ENCODE assay signal across 16 cellular contexts in the genomic region with DNA sequence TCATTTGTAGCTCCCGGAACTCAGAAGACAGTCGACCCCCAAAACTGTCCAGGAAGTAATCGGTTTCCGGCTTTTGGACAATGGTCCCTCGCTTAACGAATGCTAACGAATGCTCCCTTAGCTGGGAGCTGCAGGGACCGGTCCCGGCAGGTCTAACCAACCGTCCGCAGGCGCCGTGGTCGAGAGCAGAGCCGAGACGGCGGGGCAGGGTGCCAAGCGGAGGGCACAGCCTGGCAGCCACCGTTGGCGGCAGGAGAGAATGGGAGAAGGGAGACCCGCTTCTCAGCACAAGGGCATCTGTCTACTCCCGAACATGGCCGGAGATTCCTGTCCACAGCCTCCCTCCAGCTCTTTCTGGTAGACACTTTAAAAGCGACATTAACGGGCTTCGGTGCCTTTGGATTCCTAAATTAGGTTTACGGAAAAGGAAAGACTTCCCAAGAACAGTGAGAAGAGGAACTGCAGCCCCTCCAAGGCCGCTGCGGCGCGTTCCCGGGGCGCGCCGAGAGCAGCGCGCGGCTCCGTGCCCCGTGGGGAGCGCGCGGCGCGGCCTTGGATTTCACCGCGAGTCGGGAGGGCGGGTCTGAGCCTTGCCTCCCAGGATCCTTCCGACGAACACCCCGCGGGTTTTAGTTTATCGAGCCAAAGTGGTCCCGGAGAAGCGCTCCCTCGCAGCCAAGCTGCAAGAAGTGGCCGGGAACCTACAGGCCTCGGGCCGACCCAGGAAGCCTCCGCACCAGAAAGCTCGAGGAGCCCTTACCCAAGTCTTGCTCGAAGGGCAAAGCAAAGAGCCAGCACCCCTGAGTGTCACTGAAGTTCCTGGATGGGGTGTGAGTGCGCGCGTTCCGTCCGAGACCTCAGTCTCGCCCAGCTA. TPM values are rescaled to one million over a fixed set of nuclear protein-coding genes. Genes with fewer than 3 reads are reported as not detected.
A peak's percentile ranks its signal among the peaks of the same experiment; 100 is the strongest.
DNase-seq lines count a peak whose midpoint lies in the region; ATAC-seq, FAIRE-seq and TF ChIP-seq lines count a peak whose summit lies in the region.
"Had no signal": no experiment of that assay in that cellular context is flagged by ENCODE, and none has a peak within 500 bp of the region (broad histone marks: within the 10 kb centered on the region; RNA-seq: fewer than 3 reads in every experiment).

No MANE protein-coding gene starts in this region.

- H4K8ac ChIP-seq in H1 (ENCODE audit: extremely low read depth, insufficient read depth, low read length) (no peak overlapping the region), mesenchymal stem cell (ENCODE audit: low read length) (no peak overlapping the region)

- H3K27ac ChIP-seq in H1 (ENCODE audit: low read depth, low read length) (no peak overlapping the region), mesenchymal stem cell (ENCODE audit: low read length, poor library complexity, severe bottlenecking) (no peak overlapping the region)
- H3K27ac ChIP-seq: VCaP had no signal

- no peak for TF ChIP-seq RAD21 in H1 (IDR thresholded peaks at IDR 0.05 in 1 of 2, conservative IDR thresholded peaks at IDR 0.05 in 1 of 2; ENCODE audit: low read depth in 2 of 2, low read length in 2 of 2)

- H3K4me2 ChIP-seq in H1 (ENCODE audit: insufficient read depth in 1 of 2, low read depth in 2 of 2, low read length in 2 of 2) (peak overlapping the region; percentile 72 to 88), mesenchymal stem cell (ENCODE audit: low read length, poor library complexity, severe bottlenecking) (peak overlapping the region; percentile 46)

- peaks cover 95% of the 10 kb centered on the region for H3K27me3 Mint-ChIP-seq in type B pancreatic cell

- peak overlapping the region; percentile 4; the same call in 1 of the 2 replicates for H2BK12ac ChIP-seq in H1 (ENCODE audit: low read depth, low read length)
- H2BK12ac ChIP-seq in mesenchymal stem cell (ENCODE audit: low read length in 2 of 2): no peak overlapping the region

- H2BK120ac ChIP-seq in H1 (replicated peaks; ENCODE audit: low read depth, low read length) (no peak overlapping the region), mesenchymal stem cell (ENCODE audit: low read depth, low read length) (no peak overlapping the region)

- peak overlapping the region; percentile 13; the same call in 1 of the 2 replicates for H2BK20ac ChIP-seq in H1 (ENCODE audit: low read length)

- peaks cover 13 to 26% of the 10 kb centered on the region in 2 experiments for H4K20me1 ChIP-seq in H1 (replicated peaks in 1 of 2; ENCODE audit: control insufficient read depth in 1 of 2, insufficient read depth in 2 of 2, low read length in 2 of 2)

- TF ChIP-seq EP300 in H1 (IDR thresholded peaks at IDR 0.05; ENCODE audit: borderline replicate concordance in 1 of 2, low read depth in 2 of 2, low read length in 2 of 2): no peak

- no peak overlapping the region for H3K4ac ChIP-seq in H1 (replicated peaks; ENCODE audit: insufficient read length, low read depth, low read length)
- H3K4ac ChIP-seq in mesenchymal stem cell (ENCODE audit: low read depth in 1 of 2, low read length in 2 of 2): no peak overlapping the region

- H3K4me1 ChIP-seq in H1 (replicated peaks in 1 of 4; ENCODE audit: control insufficient read depth in 3 of 4, insufficient read depth in 4 of 4, low read length in 3 of 4) (peaks cover 12 to 47% (median 19%) of the 10 kb centered on the region in 4 experiments; a peak in 6 of 7 replicates), mesenchymal stem cell (ENCODE audit: control insufficient read depth, insufficient read depth, low read depth, low read length) (peaks cover 37% of the 10 kb centered on the region)

- no peak overlapping the region for H4K5ac ChIP-seq in H1 (ENCODE audit: insufficient read length, low read depth, low read length)

- H3K18ac ChIP-seq in H1 (ENCODE audit: extremely low read depth, low read length) (peak overlapping the region; percentile 13), mesenchymal stem cell (ENCODE audit: low read depth in 1 of 2, low read length in 2 of 2) (no peak overlapping the region)

- peaks cover 28% of the 10 kb centered on the region for H3K23me2 ChIP-seq in H1 (ENCODE audit: low read depth, low read length)

- FAIRE-seq in H1 (lab: Jason Lieb, UNC): no peak
- FAIRE-seq in GM12891 (lab: Jason Lieb, UNC): no peak

- H3K36me3 ChIP-seq in H1 (ENCODE audit: control insufficient read depth in 2 of 4, insufficient read depth in 4 of 4, low read length in 3 of 4) (no peaks in the 10 kb centered on the region), mesenchymal stem cell (ENCODE audit: control insufficient read depth in 1 of 2, insufficient read depth in 2 of 2, low read depth in 1 of 2, low read length in 2 of 2) (no peaks in the 10 kb centered on the region)

- H3K27me3 ChIP-seq in H1 (replicated peaks in 1 of 4; ENCODE audit: control insufficient read depth in 3 of 4, extremely low read depth in 1 of 4, insufficient read depth in 3 of 4, low read length in 3 of 4) (peaks cover 72 to 100% (median 97%) of the 10 kb centered on the region in 4 experiments), mesenchymal stem cell (ENCODE audit: control insufficient read depth in 1 of 2, insufficient read depth in 1 of 2, low read length in 2 of 2) (peaks cover 99 to 100% of the 10 kb centered on the region in 2 experiments)

- H3K27ac Mint-ChIP-seq in type B pancreatic cell: peak overlapping the region; percentile 58

- H3K23ac ChIP-seq in H1 (ENCODE audit: insufficient read length): no peak overlapping the region
- no peak overlapping the region for H3K23ac ChIP-seq in mesenchymal stem cell (ENCODE audit: low read length in 2 of 2)

- peaks cover 10% of the 10 kb centered on the region for H3K4me1 Mint-ChIP-seq in type B pancreatic cell (ENCODE audit: unreplicated experiment)

- DNase-seq in Right ventricle myocardium inferior (ENCODE audit: missing footprints) (peak; percentile 68), cardiac septum (ENCODE audit: low spot score) (no peak), H1 (ENCODE audit: low read depth in 1 of 2, low spot score in 2 of 2) (peak in 1 of 2 experiments; percentile 69), mesenchymal stem cell (no peak), type B pancreatic cell (ENCODE audit: extremely low spot score, unreplicated experiment) (no peak), GM12891 (ENCODE audit: insufficient read length, low spot score) (no peak), dedifferentiated amniotic fluid mesenchymal stem cell (ENCODE audit: extremely low spot score) (no peak)
- DNase-seq: caudate nucleus; GDM1; islet precursor cell; SIG-M5; stimulated activated naive CD4-positive, alpha-beta T cell treated with Interleukin-2 at 50 U/mL for 16 hours had no signal

- no peak overlapping the region for H2AK5ac ChIP-seq in H1 (ENCODE audit: low read depth, low read length)
- H2AK5ac ChIP-seq in mesenchymal stem cell (ENCODE audit: low read length, severe bottlenecking): no peak overlapping the region

- no peak for TF ChIP-seq CTCF in H1 (IDR thresholded peaks at IDR 0.05; ENCODE audit: control extremely low read depth in 1 of 3, insufficient read depth in 1 of 3, low read depth in 1 of 3, low read length in 3 of 3)
- no peak for TF ChIP-seq CTCF in type B pancreatic cell (conservative IDR thresholded peaks at IDR 0.05)

- WGBS in H1 (ENCODE audit: extremely low coverage in 1 of 2, insufficient coverage in 1 of 2, insufficient read length in 1 of 2, insufficient replicate concordance in 2 of 2, low coverage in 1 of 2, low lambda C conversion rate in 2 of 2, missing lambda C conversion rate in 1 of 2), 2 experiments: 2% methylated on average over 49 of the region's 69 CpGs; no CpG with 5 or more reads in 1 of the 2 experiments
- WGBS in mesenchymal stem cell: 7% methylated on average over 69 of the region's 69 CpGs

- no peak overlapping the region for H3K56ac ChIP-seq in H1 (replicated peaks; ENCODE audit: insufficient read length, low read depth, low read length)

- peak; percentile 30 for ATAC-seq in Right ventricle myocardium inferior
- ATAC-seq in GM18868 (IDR thresholded peaks at IDR 0.05; ENCODE audit: unreplicated experiment): no peak
- ATAC-seq: esophagus mucosa had no signal

- POLR2A ChIA-PET in H1 (lab: Charles Lee; ENCODE audit: partially characterized antibody): no interaction called here

- H2BK15ac ChIP-seq in H1 (ENCODE audit: low read length): no peak overlapping the region; the same call in 1 of the 2 replicates
- no peak overlapping the region for H2BK15ac ChIP-seq in mesenchymal stem cell (ENCODE audit: low read depth, poor library complexity, severe bottlenecking)

- H3K4me3 Mint-ChIP-seq in type B pancreatic cell: peak overlapping the region; percentile 72

- TF ChIP-seq POLR2A in H1 (IDR thresholded peaks at IDR 0.05; ENCODE audit: control extremely low read depth in 1 of 2, low read depth in 2 of 2, low read length in 2 of 2) (no peak), GM12891 (IDR thresholded peaks at IDR 0.05; ENCODE audit: low read depth, low read length) (no peak)

- no peaks in the 10 kb centered on the region for H3K9me3 ChIP-seq in H1 (ENCODE audit: insufficient read depth in 2 of 2, low read depth in 1 of 2, low read length in 1 of 2)
- H3K9me3 ChIP-seq in mesenchymal stem cell (ENCODE audit: control insufficient read depth, low read length): peaks cover 14% of the 10 kb centered on the region

- H3K9ac ChIP-seq in H1 (replicated peaks in 1 of 4; ENCODE audit: extremely low read depth in 1 of 4, low read depth in 3 of 4, low read length in 3 of 4) (no peak overlapping the region; a peak in 1 of 7 replicates), mesenchymal stem cell (ENCODE audit: low read length) (no peak overlapping the region)

- intact Hi-C loops in Right ventricle myocardium inferior (cut with DNase I): loop anchor here (5.0 kb wide), 1 partner anchor 55 kb away; no protein-coding TSS in a partner anchor
- intact Hi-C loops in cardiac septum (cut with DNase I): loop anchor here (5.0 kb wide), 1 partner anchor 165 kb away; no protein-coding TSS in a partner anchor

- H3K9me3 Mint-ChIP-seq in type B pancreatic cell: no peaks in the 10 kb centered on the region

- no peaks in the 10 kb centered on the region for H3K36me3 Mint-ChIP-seq in type B pancreatic cell

- H3K4me3 ChIP-seq in H1 (ENCODE audit: extremely low read depth in 1 of 4, insufficient read depth in 2 of 4, low read depth in 3 of 4, low read length in 4 of 4) (peak overlapping the region; percentile 28 to 61 (median 33); a peak in 7 of 8 replicates), mesenchymal stem cell (ENCODE audit: insufficient read depth in 1 of 2, low read depth in 1 of 2, low read length in 2 of 2) (no peak overlapping the region)

- CTCF ChIA-PET in H1 (lab: Charles Lee; ENCODE audit: partially characterized antibody): interaction anchor here (1.1 kb wide), 1 partner anchor 367 kb away, joined by 4 read pairs; no protein-coding TSS in a partner anchor

- H3K14ac ChIP-seq in H1 (ENCODE audit: insufficient read length) (no peak overlapping the region), mesenchymal stem cell (ENCODE audit: low read length in 2 of 2) (no peak overlapping the region)

- no peak overlapping the region for H4K91ac ChIP-seq in H1 (replicated peaks; ENCODE audit: insufficient read length, low read length)
- no peak overlapping the region for H4K91ac ChIP-seq in mesenchymal stem cell (ENCODE audit: low read length)

- no peaks in the 10 kb centered on the region for H3K79me2 ChIP-seq in H1 (ENCODE audit: control insufficient read depth in 1 of 2, insufficient read depth in 2 of 2, low read length in 2 of 2)

- H2AFZ ChIP-seq in H1 (ENCODE audit: low read length) (peak overlapping the region; percentile 56; the same call in 1 of the 2 replicates), mesenchymal stem cell (ENCODE audit: low read depth, low read length) (peak overlapping the region; percentile 44)

- H3K79me1 ChIP-seq in H1 (ENCODE audit: low read depth, low read length) (no peaks in the 10 kb centered on the region), mesenchymal stem cell (replicated peaks; ENCODE audit: low read length, poor library complexity, severe bottlenecking) (no peaks in the 10 kb centered on the region)

- H2BK5ac ChIP-seq in H1 (ENCODE audit: low read depth, low read length): no peak overlapping the region
- no peak overlapping the region for H2BK5ac ChIP-seq in mesenchymal stem cell (ENCODE audit: low read depth, low read length, poor library complexity, severe bottlenecking)

RNA-seq across cellular contexts. Expression of a gene that starts 3.6 kb away (rescaled TPM):
- 138 TPM for total RNA-seq in Right ventricle myocardium inferior
- total RNA-seq in cardiac septum: 58.0 TPM
- 0.26 and 0.29 TPM in 2 replicates for total RNA-seq in H1 (2021; fragmentation: NEBNext Ultra II Directional; extraction: Animal tissue kit (Norgen Biotek cat#: 25700))
- polyA plus RNA-seq in H1 (2011; rRNA removed): 0.08 TPM in 2 replicates
- polyA plus RNA-seq in H1 (2011; cell fraction: cytosol; rRNA removed): 0.09 TPM
- 0.07 TPM for polyA plus RNA-seq in H1 (2011; cell fraction: nucleus; rRNA removed)
- 0.09 TPM in 3 of 4 replicates, not detected in the other for polyA plus RNA-seq in H1 (2012, experiment 1 of 2)
- not detected for polyA plus RNA-seq in H1 (2012, experiment 2 of 2)
- 0.08 TPM for polyA plus RNA-seq in H1 (2013, experiment 1 of 2)
- 0.11 TPM for polyA plus RNA-seq in H1 (2013, experiment 2 of 2)
- 0.20 and 0.69 TPM in 2 replicates for polyA minus RNA-seq in H1 (2011; rRNA and poly(A)+ RNA removed)
- not detected for polyA minus RNA-seq in H1 (2011; cell fraction: cytosol; rRNA and poly(A)+ RNA removed)
- 1.8 TPM for polyA minus RNA-seq in H1 (2011; cell fraction: nucleus; rRNA and poly(A)+ RNA removed)
- polyA plus RNA-seq in mesenchymal stem cell (2013, experiment 1 of 2): 1.1 TPM
- polyA plus RNA-seq in mesenchymal stem cell (2013, experiment 2 of 2): 1.1 TPM
- total RNA-seq in type B pancreatic cell (ENCODE audit: low replicate concordance): 0.46 and 0.48 TPM in 2 replicates
- not detected for polyA plus RNA-seq in GM12891 (2012; ENCODE audit: low read depth, missing spikeins)
- total RNA-seq: esophagus mucosa had no signal
- polyA plus RNA-seq: BJ had no signal

Comparison
In these comparisons a context has a peak if more than half of its experiments do, and no peak if none do; other contexts are left out.
1. H3K4me3 ChIP-seq: peak in H1 (4 of 4); none in mesenchymal stem cell (0 of 2).
2. RNA of a gene that starts 3.6 kb away (total RNA-seq): 138 TPM in Right ventricle myocardium inferior (single experiment) and 58.0 TPM in cardiac septum (single experiment); 0.46 to 0.48 TPM in type B pancreatic cell and 0.26 to 0.29 TPM in H1; every median in the first group is over 10 times any median in the second.